In the genomic region with DNA sequence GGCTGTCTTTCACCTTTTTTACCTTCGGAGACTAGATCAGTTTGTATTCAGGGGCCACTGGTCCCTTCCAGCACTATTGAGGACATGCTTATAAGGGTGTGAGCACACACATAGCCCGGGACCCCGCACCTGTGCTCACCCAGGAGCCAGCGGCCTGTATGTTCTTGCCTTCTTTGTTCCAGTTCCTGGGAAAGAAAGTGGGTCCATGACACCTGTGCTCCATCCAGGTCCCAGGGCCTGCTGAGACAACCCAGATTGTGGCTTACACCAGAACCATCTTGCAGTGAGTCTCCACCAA, we compare ENCODE assay signal across 20 cellular contexts.
DNase-seq lines count a peak whose midpoint lies in the region; ATAC-seq and TF ChIP-seq lines count a peak whose summit lies in the region.
"Had no signal": no experiment of that assay in that cellular context is flagged by ENCODE, and none has a peak within 500 bp of the region (broad histone marks: within the 10 kb centered on the region; RNA-seq: fewer than 3 reads in every experiment).

No MANE protein-coding gene starts in this region.

- peak overlapping the region; percentile 74 for H3K4ac ChIP-seq in IMR-90 (ENCODE audit: low read depth, low read length)

- no peak overlapping the region for H3K56ac ChIP-seq in IMR-90 (ENCODE audit: extremely low read depth, insufficient read depth, low read length)

- H3K36me3 Mint-ChIP-seq in activated CD4-positive, alpha-beta memory T cell treated with anti-CD3 and anti-CD28 coated beads, Interleukin-2, amount 10 ng/mL, durations not matched to agents 7 days and 5 days (ENCODE audit: low read depth), result no peaks in the 10 kb centered on the region
- H3K36me3 Mint-ChIP-seq: activated CD4-positive, alpha-beta memory T cell treated with anti-CD3 and anti-CD28 coated beads for 36 hours; naive thymus-derived CD8-positive, alpha-beta T cell had no signal

- TF ChIP-seq POLR2A in IMR-90 (IDR thresholded peaks at IDR 0.05; ENCODE audit: low read depth, low read length) (no peak), body of pancreas (IDR thresholded peaks at IDR 0.05) (no peak)

- peak overlapping the region; percentile 14 for H2BK20ac ChIP-seq in IMR-90 (ENCODE audit: low read depth, low read length)

- DNase-seq in IMR-90 (no peak), body of pancreas (peak in 1 of 4 donors; percentile 9), lower lobe of right lung (no peak), amygdala (lab: John Stamatoyannopoulos, UW) (no peak), NCI-H524 (lab: John Stamatoyannopoulos, UW) (no peak), SJCRH30 (no peak)
- DNase-seq in activated CD4-positive, alpha-beta memory T cell treated with anti-CD3 and anti-CD28 coated beads, Interleukin-2, amount 10 ng/mL, durations not matched to agents 7 days and 5 days, result no peak
- DNase-seq: activated B cell treated with CpG ODN at 0.5 μM for 24 hours; activated CD4-positive, alpha-beta memory T cell treated with anti-CD3 and anti-CD28 coated beads for 36 hours; activated T-cell treated with anti-CD3 and anti-CD28 coated beads for 4 hours; central memory CD4-positive, alpha-beta T cell; foreskin keratinocyte; islet precursor cell; naive thymus-derived CD8-positive, alpha-beta T cell; NCI-H1694 treated with DMSO at 0.1 percent for 48 hours; stimulated activated CD4-positive, alpha-beta T cell treated with anti-CD3 and anti-CD28 coated beads, Interleukin-12 subunit alpha, Interleukin-12 subunit beta, amount 100 ng/mL, for 4 hours; T1000 had no signal

- H3K36me3 ChIP-seq in IMR-90 (ENCODE audit: control insufficient read depth, insufficient read depth, low read length), result no peaks in the 10 kb centered on the region
- no peaks in the 10 kb centered on the region for H3K36me3 ChIP-seq in body of pancreas (replicated peaks in 1 of 2; ENCODE audit: insufficient read depth in 1 of 2, low read depth in 2 of 2)
- no peaks in the 10 kb centered on the region for H3K36me3 ChIP-seq in lower lobe of right lung
- H3K36me3 ChIP-seq in skeletal muscle tissue (ENCODE audit: control insufficient read depth in 3 of 3, insufficient read depth in 3 of 3, low read length in 3 of 3), result no peaks in the 10 kb centered on the region
- H3K36me3 ChIP-seq in SJCRH30, result no peaks in the 10 kb centered on the region

- no peak overlapping the region for H2AFZ ChIP-seq in IMR-90 (replicated peaks; ENCODE audit: low read length, poor library complexity)

- H3K23ac ChIP-seq in IMR-90 (ENCODE audit: low read depth, low read length), result no peak overlapping the region; the same call in 1 of the 2 replicates

- H3K27me3 Mint-ChIP-seq in activated CD4-positive, alpha-beta memory T cell treated with anti-CD3 and anti-CD28 coated beads, Interleukin-2, amount 10 ng/mL, durations not matched to agents 7 days and 5 days, result no peaks in the 10 kb centered on the region
- H3K27me3 Mint-ChIP-seq: activated B cell treated with CpG ODN at 0.5 μM for 24 hours; activated CD4-positive, alpha-beta memory T cell treated with anti-CD3 and anti-CD28 coated beads for 36 hours; naive thymus-derived CD8-positive, alpha-beta T cell had no signal

- H3K79me1 ChIP-seq in IMR-90 (ENCODE audit: low read depth in 1 of 2, low read length in 2 of 2), result no peaks in the 10 kb centered on the region

- H3K27ac Mint-ChIP-seq in activated CD4-positive, alpha-beta memory T cell treated with anti-CD3 and anti-CD28 coated beads, Interleukin-2, amount 10 ng/mL, durations not matched to agents 7 days and 5 days, result no peak overlapping the region
- H3K27ac Mint-ChIP-seq: activated B cell treated with CpG ODN at 0.5 μM for 24 hours; activated CD4-positive, alpha-beta memory T cell treated with anti-CD3 and anti-CD28 coated beads for 36 hours had no signal

- H2BK15ac ChIP-seq in IMR-90 (ENCODE audit: low read depth, low read length), result peak overlapping the region; percentile 59

- H3K27me3 ChIP-seq in IMR-90 (ENCODE audit: control insufficient read depth, insufficient read depth, low read length), result no peaks in the 10 kb centered on the region
- no peaks in the 10 kb centered on the region for H3K27me3 ChIP-seq in body of pancreas
- H3K27me3 ChIP-seq in lower lobe of right lung (ENCODE audit: low read depth), result no peaks in the 10 kb centered on the region
- H3K27me3 ChIP-seq in skeletal muscle tissue (ENCODE audit: control insufficient read depth in 3 of 3, insufficient read depth in 3 of 3, low read length in 3 of 3), result no peaks in the 10 kb centered on the region
- H3K27me3 ChIP-seq in SJCRH30, result no peaks in the 10 kb centered on the region
- H3K27me3 ChIP-seq: foreskin keratinocyte had no signal

- no peaks in the 10 kb centered on the region for H3K9me3 ChIP-seq in IMR-90 (ENCODE audit: control insufficient read depth, insufficient read depth, low read length)
- no peaks in the 10 kb centered on the region for H3K9me3 ChIP-seq in body of pancreas
- no peaks in the 10 kb centered on the region for H3K9me3 ChIP-seq in lower lobe of right lung
- no peaks in the 10 kb centered on the region for H3K9me3 ChIP-seq in skeletal muscle tissue (ENCODE audit: control insufficient read depth in 3 of 3, low read length in 3 of 3)
- H3K9me3 ChIP-seq in SJCRH30 (replicated peaks), result no peaks in the 10 kb centered on the region

- H3K18ac ChIP-seq in IMR-90 (ENCODE audit: low read depth, low read length), result no peak overlapping the region

- peaks cover 14% of the 10 kb centered on the region for H3K9me1 ChIP-seq in IMR-90 (ENCODE audit: insufficient read depth, low read length)

- peak overlapping the region; percentile 62 for H3K14ac ChIP-seq in IMR-90 (replicated peaks; ENCODE audit: low read depth, low read length)

- peak overlapping the region; percentile 56 for H4K91ac ChIP-seq in IMR-90 (ENCODE audit: insufficient read depth, low read depth, low read length)

- ATAC-seq in IMR-90 (ENCODE audit: low read depth), result no peak
- no peak for ATAC-seq in body of pancreas
- no peak for ATAC-seq in lower lobe of right lung
- ATAC-seq: foreskin keratinocyte; naive thymus-derived CD8-positive, alpha-beta T cell had no signal

- in situ Hi-C loops in IMR-90 (cut with MboI; ENCODE audit: low sequenced_read_pairs), result no loop called here

- H2BK120ac ChIP-seq in IMR-90 (ENCODE audit: low read depth, low read length), result peak overlapping the region; percentile 60; the same call in 1 of the 2 replicates

- no peak overlapping the region for H3K4me3 Mint-ChIP-seq in activated CD4-positive, alpha-beta memory T cell treated with anti-CD3 and anti-CD28 coated beads, Interleukin-2, amount 10 ng/mL, durations not matched to agents 7 days and 5 days
- H3K4me3 Mint-ChIP-seq: activated B cell treated with CpG ODN at 0.5 μM for 24 hours; activated CD4-positive, alpha-beta memory T cell treated with anti-CD3 and anti-CD28 coated beads for 36 hours; CD14-positive monocyte; naive thymus-derived CD8-positive, alpha-beta T cell had no signal

- peak overlapping the region; percentile 46 for H2BK5ac ChIP-seq in IMR-90 (ENCODE audit: low read depth, low read length, poor library complexity, severe bottlenecking)

- peak overlapping the region; percentile 97 for H2AK5ac ChIP-seq in IMR-90 (ENCODE audit: low read depth, low read length)

- H3K27ac ChIP-seq in IMR-90 (ENCODE audit: insufficient read depth, low read length), result peak overlapping the region; percentile 43; the same call in 1 of the 2 replicates
- peak overlapping the region; percentile 18 to 54 (median 44) for H3K27ac ChIP-seq in body of pancreas
- peak overlapping the region; percentile 89 for H3K27ac ChIP-seq in lower lobe of right lung
- peak overlapping the region; percentile 90 for H3K27ac ChIP-seq in skeletal muscle tissue (ENCODE audit: low read depth, low read length)
- H3K27ac ChIP-seq in SJCRH30, result no peak overlapping the region
- H3K27ac ChIP-seq: epithelial cell of prostate, foreskin keratinocyte had no signal

- 75% methylated on average over 4 of the region's 4 CpGs; no CpG with 5 or more reads in 1 of the 2 experiments for WGBS in IMR-90 (ENCODE audit: extremely low coverage in 2 of 2, insufficient read length in 1 of 2), 2 experiments
- WGBS in body of pancreas, 2 donors, result 56 to 58% methylated on average over 4 of the region's 4 CpGs

- POLR2A ChIA-PET in IMR-90 (lab: Charles Lee; ENCODE audit: unreplicated experiment), result no interaction called here
- POLR2A ChIA-PET in activated CD4-positive, alpha-beta memory T cell treated with anti-CD3 and anti-CD28 coated beads, Interleukin-2, amount 10 ng/mL, durations not matched to agents 7 days and 5 days (lab: Charles Lee), result no interaction called here

- no peak overlapping the region for H2AK9ac ChIP-seq in IMR-90 (replicated peaks; ENCODE audit: low read depth, low read length, poor library complexity)

- BruUV-seq in IMR-90 (replicated peaks; lab: Mats Ljungman, UMichigan), result no TSS peak

- H3K4me1 ChIP-seq in IMR-90 (ENCODE audit: control insufficient read depth, insufficient read depth, low read length), result peaks cover 16% of the 10 kb centered on the region
- peaks cover 67% of the 10 kb centered on the region for H3K4me1 ChIP-seq in body of pancreas
- H3K4me1 ChIP-seq in lower lobe of right lung, result peaks cover 70% of the 10 kb centered on the region
- H3K4me1 ChIP-seq in skeletal muscle tissue (ENCODE audit: control insufficient read depth in 3 of 3, insufficient read depth in 3 of 3, low read length in 3 of 3), result peaks cover 49 to 65% (median 56%) of the 10 kb centered on the region in 3 donors
- H3K4me1 ChIP-seq in SJCRH30, result no peaks in the 10 kb centered on the region; the same call in 1 of the 2 replicates
- H3K4me1 ChIP-seq: foreskin keratinocyte had no signal

- H3K4me3 ChIP-seq in IMR-90 (ENCODE audit: insufficient read depth, low read depth, low read length) (no peak overlapping the region), body of pancreas (no peak overlapping the region), lower lobe of right lung (no peak overlapping the region), skeletal muscle tissue (ENCODE audit: low read length in 3 of 3) (no peak overlapping the region), SJCRH30 (no peak overlapping the region)

- TF ChIP-seq CTCF in IMR-90 (conservative IDR thresholded peaks at IDR 0.05; ENCODE audit: low read depth, low read length), result no peak
- TF ChIP-seq CTCF in body of pancreas (IDR thresholded peaks at IDR 0.05), result no peak
- TF ChIP-seq CTCF in lower lobe of right lung (IDR thresholded peaks at IDR 0.05), result no peak

- no peaks in the 10 kb centered on the region for H4K20me1 ChIP-seq in IMR-90 (ENCODE audit: insufficient read depth, low read length)

- H3K4me1 Mint-ChIP-seq in activated CD4-positive, alpha-beta memory T cell treated with anti-CD3 and anti-CD28 coated beads, Interleukin-2, amount 10 ng/mL, durations not matched to agents 7 days and 5 days, result peaks cover 9% of the 10 kb centered on the region

- intact Hi-C loops in IMR-90 (cut with micrococcal nuclease), result no loop called here
- intact Hi-C loops in body of pancreas (cut with DNase I), result no loop called here
- intact Hi-C loops in lower lobe of right lung (cut with DNase I), result no loop called here

- peak overlapping the region in 1 of 2 experiments; percentile 38; a peak in 2 of 4 replicates for H4K8ac ChIP-seq in IMR-90 (ENCODE audit: low read depth in 2 of 2, low read length in 2 of 2)

- TF ChIP-seq RAD21 in IMR-90 (IDR thresholded peaks at IDR 0.05; ENCODE audit: low read length), result no peak

- H3K4me2 ChIP-seq in IMR-90 (ENCODE audit: low read depth, low read length), result no peak overlapping the region

- no peak overlapping the region for H3K9ac ChIP-seq in IMR-90 (ENCODE audit: low read depth, low read length)
- H3K9ac ChIP-seq in skeletal muscle tissue (ENCODE audit: low read depth in 1 of 3, low read length in 3 of 3), result no peak overlapping the region

- dilution Hi-C loops in IMR-90 (cut with HindIII; ENCODE audit: low sequenced_read_pairs, unreplicated experiment), result no loop called here

- no peak overlapping the region; the same call in 1 of the 2 replicates for H4K5ac ChIP-seq in IMR-90 (ENCODE audit: low read depth, low read length)

- CTCF ChIA-PET in IMR-90 (lab: Yijun Ruan, JAX), result no interaction called here
- CTCF ChIA-PET in activated CD4-positive, alpha-beta memory T cell treated with anti-CD3 and anti-CD28 coated beads, Interleukin-2, amount 10 ng/mL, durations not matched to agents 7 days and 5 days (lab: Charles Lee), result no interaction called here

- H3K9me3 Mint-ChIP-seq in activated CD4-positive, alpha-beta memory T cell treated with anti-CD3 and anti-CD28 coated beads, Interleukin-2, amount 10 ng/mL, durations not matched to agents 7 days and 5 days, result peaks cover 12% of the 10 kb centered on the region
- H3K9me3 Mint-ChIP-seq: activated B cell treated with CpG ODN at 0.5 μM for 24 hours; naive thymus-derived CD8-positive, alpha-beta T cell had no signal
